In the genomic region with DNA sequence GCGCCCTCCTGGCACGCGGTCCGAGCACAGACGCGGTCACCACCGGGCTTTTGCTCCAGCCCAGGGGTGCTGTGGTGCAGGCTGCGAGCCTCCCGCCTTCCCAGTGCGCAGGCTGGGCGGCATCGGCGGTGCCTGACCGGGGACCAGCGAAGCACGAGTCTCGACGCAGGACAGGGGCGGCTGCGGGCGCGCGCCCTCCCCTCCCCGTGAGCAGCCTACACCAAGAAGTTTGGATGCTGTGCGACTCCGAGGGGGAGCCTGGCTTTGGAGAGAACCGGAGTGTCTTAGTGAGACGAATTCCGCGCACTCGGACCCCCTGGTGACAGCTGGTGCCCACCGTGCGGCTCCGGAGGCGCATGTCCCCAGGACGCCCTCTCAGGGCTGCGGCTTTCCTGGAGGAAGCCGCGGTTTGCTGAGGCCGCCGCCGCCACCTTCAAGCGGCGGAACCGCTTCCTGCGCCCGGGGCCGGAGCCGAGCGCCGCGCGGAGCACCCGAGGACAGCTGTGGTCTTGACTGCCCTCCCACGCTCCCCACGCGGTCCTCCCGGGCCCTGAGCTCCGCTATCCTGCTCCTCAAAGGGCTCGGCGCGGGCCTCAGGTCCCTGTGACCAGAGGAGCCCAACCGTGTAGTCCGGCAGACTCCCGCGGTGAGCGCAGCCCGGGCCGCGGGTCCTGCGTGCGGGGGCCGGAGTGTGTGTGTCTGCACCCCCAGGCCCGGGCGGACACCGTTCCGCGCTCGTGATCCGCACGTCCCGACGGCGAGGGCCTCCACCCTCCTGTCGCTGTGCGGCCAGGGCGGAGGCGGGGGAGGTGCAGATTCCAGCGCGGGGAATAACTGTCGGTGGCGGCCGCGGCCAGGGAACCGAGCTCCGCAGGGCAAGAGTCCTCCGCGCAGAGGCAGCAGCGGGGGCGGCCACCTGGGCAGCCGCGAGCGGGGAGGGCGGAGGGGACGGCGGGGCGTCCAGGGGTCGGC, we compare ENCODE assay signal across 1 cellular context.
TF ChIP-seq lines count a peak whose summit lies in the region.

No MANE protein-coding gene starts in this region.

TF ChIP-seq in IMR-90, 13 proteins besides CTCF, POLR2A, EP300 and RAD21:
- no peak for TF ChIP-seq SMC3 (IDR thresholded peaks at IDR 0.05; ENCODE audit: low read depth, low read length)
- TF ChIP-seq, protein P1, sequence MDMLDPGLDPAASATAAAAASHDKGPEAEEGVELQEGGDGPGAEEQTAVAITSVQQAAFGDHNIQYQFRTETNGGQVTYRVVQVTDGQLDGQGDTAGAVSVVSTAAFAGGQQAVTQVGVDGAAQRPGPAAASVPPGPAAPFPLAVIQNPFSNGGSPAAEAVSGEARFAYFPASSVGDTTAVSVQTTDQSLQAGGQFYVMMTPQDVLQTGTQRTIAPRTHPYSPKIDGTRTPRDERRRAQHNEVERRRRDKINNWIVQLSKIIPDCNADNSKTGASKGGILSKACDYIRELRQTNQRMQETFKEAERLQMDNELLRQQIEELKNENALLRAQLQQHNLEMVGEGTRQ (IDR thresholded peaks at IDR 0.05; ENCODE audit: low read depth, low read length) = no peak
- no peak for TF ChIP-seq MXI1 (IDR thresholded peaks at IDR 0.05; ENCODE audit: borderline replicate concordance, low read depth, low read length)
- no peak for TF ChIP-seq RCOR1 (IDR thresholded peaks at IDR 0.05; ENCODE audit: insufficient replicate concordance, low read length)
- TF ChIP-seq NFE2L2 (IDR thresholded peaks at IDR 0.05; ENCODE audit: low read depth, low read length) = no peak
- TF ChIP-seq, protein P2, sequence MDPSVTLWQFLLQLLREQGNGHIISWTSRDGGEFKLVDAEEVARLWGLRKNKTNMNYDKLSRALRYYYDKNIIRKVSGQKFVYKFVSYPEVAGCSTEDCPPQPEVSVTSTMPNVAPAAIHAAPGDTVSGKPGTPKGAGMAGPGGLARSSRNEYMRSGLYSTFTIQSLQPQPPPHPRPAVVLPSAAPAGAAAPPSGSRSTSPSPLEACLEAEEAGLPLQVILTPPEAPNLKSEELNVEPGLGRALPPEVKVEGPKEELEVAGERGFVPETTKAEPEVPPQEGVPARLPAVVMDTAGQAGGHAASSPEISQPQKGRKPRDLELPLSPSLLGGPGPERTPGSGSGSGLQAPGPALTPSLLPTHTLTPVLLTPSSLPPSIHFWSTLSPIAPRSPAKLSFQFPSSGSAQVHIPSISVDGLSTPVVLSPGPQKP (IDR thresholded peaks at IDR 0.05; ENCODE audit: borderline replicate concordance, low read depth, low read length) = no peak
- no peak for TF ChIP-seq FOS (IDR thresholded peaks at IDR 0.05; ENCODE audit: low read depth, low read length)
- no peak for TF ChIP-seq MAFK (IDR thresholded peaks at IDR 0.05; ENCODE audit: low read depth, low read length)
- TF ChIP-seq RFX5 (IDR thresholded peaks at IDR 0.05; ENCODE audit: low read depth, low read length) = no peak
- TF ChIP-seq CHD1 (IDR thresholded peaks at IDR 0.05; ENCODE audit: low read depth, low read length) = no peak
- no peak for TF ChIP-seq MAZ (IDR thresholded peaks at IDR 0.05; ENCODE audit: borderline replicate concordance, low read depth, low read length)
- no peak for TF ChIP-seq BHLHE40 (IDR thresholded peaks at IDR 0.05; ENCODE audit: low read depth, low read length)
- no peak for TF ChIP-seq CEBPB (IDR thresholded peaks at IDR 0.05; ENCODE audit: low read depth, low read length)
